ENCODE assay signal across 9 cellular contexts in genomic region chr14:66140213-66140918, GRCh38.
DNase-seq lines count a peak whose midpoint lies in the region; ATAC-seq and TF ChIP-seq lines count a peak whose summit lies in the region.
"Had no signal": no experiment of that assay in that cellular context is flagged by ENCODE, and none has a peak within 500 bp of the region (broad histone marks: within the 10 kb centered on the region; RNA-seq: fewer than 3 reads in every experiment).

No MANE protein-coding gene starts in this region.

- in situ Hi-C loops in KBM-7 (cut with MboI; ENCODE audit: low pct_unique_long_range_greater_than_20kb, low sequenced_read_pairs), result no loop called here

- DNase-seq in KBM-7 (peak; percentile 52), medulla oblongata (ENCODE audit: extremely low spot score) (peak; percentile 14), NCI-H345 treated with DMSO at 0.1 percent for 48 hours (lab: John Stamatoyannopoulos, UW; ENCODE audit: unreplicated experiment) (no peak), EL (no peak), activated T-cell treated with anti-CD3 and anti-CD28 coated beads for 4 hours (no peak)
- DNase-seq: DMS 273 treated with DMSO at 0.1 percent for 48 hours had no signal

- ATAC-seq in GM18873 (IDR thresholded peaks at IDR 0.05; ENCODE audit: low FRiP score, unreplicated experiment), result peak; percentile 53
- peak; percentile 69 for ATAC-seq in HG02642 (IDR thresholded peaks at IDR 0.05; ENCODE audit: poor library complexity, unreplicated experiment)
- ATAC-seq in SK-N-SH treated with all-trans-retinoic acid at 6 μM for 48 hours, result no peak

TF ChIP-seq in SK-N-SH treated with all-trans-retinoic acid at 6 μM for 48 hours, 23 proteins besides CTCF, POLR2A, EP300 and RAD21:
- no peak for TF ChIP-seq CREB5 (CRISPR knock-in tag; IDR thresholded peaks at IDR 0.05; ENCODE audit: low read depth)
- no peak for TF ChIP-seq RARB (CRISPR knock-in tag; IDR thresholded peaks at IDR 0.05)
- TF ChIP-seq ZC3H10 (CRISPR knock-in tag; IDR thresholded peaks at IDR 0.05), result no peak
- no peak for TF ChIP-seq ESRRG (CRISPR knock-in tag; IDR thresholded peaks at IDR 0.05)

Comparison
In these comparisons a context has a peak if more than half of its experiments do, and no peak if none do; other contexts are left out.
1. DNase-seq: peak in KBM-7 (single experiment) and medulla oblongata (single experiment); none in NCI-H345 treated with DMSO at 0.1 percent for 48 hours (single experiment), EL (single experiment) and activated T-cell treated with anti-CD3 and anti-CD28 coated beads for 4 hours (single experiment).